14 cellular contexts compared by ENCODE assay signal in the genomic region with DNA sequence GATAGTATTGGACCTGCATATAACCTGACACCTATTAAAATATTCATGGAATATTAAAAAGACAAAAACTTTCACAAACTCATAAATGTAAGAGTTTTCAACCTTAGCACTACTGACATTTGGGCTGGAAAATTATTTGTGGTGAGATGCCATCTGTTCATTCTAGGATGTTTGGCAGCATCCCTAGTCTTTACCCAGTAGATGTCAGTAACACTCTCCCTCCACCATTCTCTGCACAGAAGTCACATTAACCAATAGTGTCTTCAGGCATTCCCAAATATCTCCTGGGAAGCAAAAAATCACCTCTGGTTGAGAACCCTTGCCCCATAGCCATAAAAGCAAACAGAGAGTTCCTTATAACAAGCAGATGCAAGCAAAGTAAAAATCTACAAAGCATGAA. TPM values are rescaled to one million over a fixed set of nuclear protein-coding genes. Genes with fewer than 3 reads are reported as not detected.
DNase-seq lines count a peak whose midpoint lies in the region; ATAC-seq, FAIRE-seq and TF ChIP-seq lines count a peak whose summit lies in the region.
"Had no signal": no experiment of that assay in that cellular context is flagged by ENCODE, and none has a peak within 500 bp of the region (broad histone marks: within the 10 kb centered on the region; RNA-seq: fewer than 3 reads in every experiment).

No MANE protein-coding gene starts in this region.

- CTCF ChIA-PET in OCI-LY7 (lab: Charles Lee; ENCODE audit: unreplicated experiment), result no interaction called here

- H3K4me1 ChIP-seq in OCI-LY7 (ENCODE audit: insufficient read depth, low read length, poor library complexity, severe bottlenecking), result no peaks in the 10 kb centered on the region
- H3K4me1 ChIP-seq: parathyroid adenoma had no signal

- no peak overlapping the region for H3K27ac ChIP-seq in OCI-LY7 (ENCODE audit: low read depth, low read length, poor library complexity, severe bottlenecking)
- H3K27ac ChIP-seq: parathyroid adenoma, SJSA1, thoracic aorta had no signal

- BruUV-seq in OCI-LY7 (replicated peaks; lab: Mats Ljungman, UMichigan), result no TSS peak

- peak; percentile 58 for TF ChIP-seq CTCF in AG09309 (IDR thresholded peaks at IDR 0.05; ENCODE audit: control insufficient read depth, insufficient read depth, low read depth, low read length, missing control alignments)
- TF ChIP-seq CTCF in GM12872 (IDR thresholded peaks at IDR 0.05; ENCODE audit: insufficient read depth, low read depth, low read length), result 0 out of 3 replicates have a peak, but pooled peaks have one; percentile 26
- 0 out of 2 replicates have a peak, but pooled peaks have one; percentile 31 for TF ChIP-seq CTCF in OCI-LY7 (conservative IDR thresholded peaks at IDR 0.05; ENCODE audit: low read length)

- in situ Hi-C loops in ACHN (cut with HindIII; ENCODE audit: low pct_ligation_motif_present, low pct_unique_long_range_greater_than_20kb, low sequenced_read_pairs), result no loop called here

- no peak overlapping the region for H2AFZ ChIP-seq in OCI-LY7 (ENCODE audit: low read length)
- H2AFZ ChIP-seq: parathyroid adenoma had no signal

- H3K9me2 ChIP-seq in OCI-LY7 (ENCODE audit: insufficient read depth, low read length), result no peaks in the 10 kb centered on the region

- H3K4me2 ChIP-seq in OCI-LY7 (ENCODE audit: low read length), result no peak overlapping the region

- H3K4me3 ChIP-seq in AG09309 (ENCODE audit: control insufficient read depth, low read depth, low read length), result no peak overlapping the region
- no peak overlapping the region for H3K4me3 ChIP-seq in OCI-LY7 (ENCODE audit: low read depth, low read length, poor library complexity, severe bottlenecking)
- H3K4me3 ChIP-seq: SJSA1, thoracic aorta had no signal

- H3K9me3 ChIP-seq in OCI-LY7 (ENCODE audit: low read length), result no peaks in the 10 kb centered on the region
- H3K9me3 ChIP-seq: SJSA1, thoracic aorta had no signal

- POLR2A ChIA-PET in OCI-LY7 (lab: Charles Lee), result no interaction called here

- peak; percentile 3 for DNase-seq in AG09309 (ENCODE audit: low read depth)
- DNase-seq in OCI-LY7 (ENCODE audit: low spot score), result no peak
- peak; percentile 8 for DNase-seq in fibroblast of the conjunctiva (ENCODE audit: low read depth)
- no peak for DNase-seq in GM12892 (ENCODE audit: insufficient read length)
- DNase-seq in ACHN, result no peak
- DNase-seq in activated CD4-positive, alpha-beta T cell treated with anti-CD3 and anti-CD28 coated beads, Interleukin-2, amount 50 U/mL, for 4 hours, result no peak
- DNase-seq: MV-4-11 had no signal

- H4K20me1 ChIP-seq in OCI-LY7 (ENCODE audit: insufficient read depth, low read length), result no peaks in the 10 kb centered on the region

- no peak for TF ChIP-seq POLR2A in GM12892 (IDR thresholded peaks at IDR 0.05; ENCODE audit: low read depth, low read length)

- ATAC-seq in HG03571 (IDR thresholded peaks at IDR 0.05; ENCODE audit: unreplicated experiment), result no peak

- no peaks in the 10 kb centered on the region for H3K79me2 ChIP-seq in OCI-LY7 (ENCODE audit: insufficient read depth, low read depth, low read length)
- H3K79me2 ChIP-seq: parathyroid adenoma had no signal

- no peak for FAIRE-seq in GM12892 (lab: Jason Lieb, UNC)
- FAIRE-seq: endothelial cell of umbilical vein had no signal

- H3K36me3 ChIP-seq in OCI-LY7 (ENCODE audit: insufficient read depth, low read length), result no peaks in the 10 kb centered on the region
- H3K36me3 ChIP-seq: SJSA1, thoracic aorta had no signal

- intact Hi-C loops in OCI-LY7 (cut with micrococcal nuclease; ENCODE audit: unreplicated experiment), result no loop called here

RNA-seq across cellular contexts. Expression of a gene that starts 41.4 kb away (rescaled TPM):
- total RNA-seq in OCI-LY7 (2014; rRNA removed; shearing (Covaris generic)), result not detected in 2 replicates
- not detected in 2 replicates for total RNA-seq in OCI-LY7 (2022)
- polyA plus RNA-seq in GM12892 (2012; ENCODE audit: missing spikeins), result not detected
- total RNA-seq: endothelial cell of umbilical vein, liver, thoracic aorta had no signal
- polyA plus RNA-seq: endothelial cell of umbilical vein, liver had no signal

Comparison
In these comparisons a context has a peak if more than half of its experiments do, and no peak if none do; other contexts are left out.
1. DNase-seq: peak in AG09309 (single experiment) and fibroblast of the conjunctiva (single experiment); none in OCI-LY7 (single experiment), GM12892 (single experiment), ACHN (single experiment) and activated CD4-positive, alpha-beta T cell treated with anti-CD3 and anti-CD28 coated beads, Interleukin-2, amount 50 U/mL, for 4 hours (0 of 2).
2. Peak in every context shown above with its lines, with median percentiles within 50 percentile points of each other: CTCF ChIP-seq.